Comparison of ENCODE assay signal across 12 cellular contexts in the genomic region with DNA sequence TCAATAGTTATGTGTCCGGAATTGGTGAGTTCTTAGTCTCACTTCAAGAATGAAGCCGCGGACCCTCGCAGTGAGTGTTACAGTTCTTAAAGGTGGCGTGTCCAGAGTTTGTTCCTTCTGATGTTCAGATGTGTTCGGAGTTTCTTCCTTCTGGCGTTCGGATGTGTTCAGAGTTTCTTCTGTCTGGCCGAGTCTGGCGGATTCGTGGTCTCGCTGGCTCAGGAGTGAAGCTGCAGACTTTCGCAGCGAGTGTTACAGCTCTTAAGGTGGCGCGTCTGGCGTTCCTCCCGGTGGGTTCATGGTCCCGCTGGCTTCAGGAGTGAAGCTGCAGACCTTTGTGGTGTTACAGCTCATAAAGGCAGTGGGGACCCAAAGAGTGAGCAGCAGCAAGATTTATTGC. TPM values are rescaled to one million over a fixed set of nuclear protein-coding genes. Genes with fewer than 3 reads are reported as not detected.
"Had no signal": no experiment of that assay in that cellular context is flagged by ENCODE, and none has a peak within 500 bp of the region (broad histone marks: within the 10 kb centered on the region; RNA-seq: fewer than 3 reads in every experiment).

No MANE protein-coding gene starts in this region.

RNA-seq across cellular contexts. Expression of a gene that starts 49.3 kb away (rescaled TPM):
- total RNA-seq: activated naive CD4-positive, alpha-beta T cell treated with anti-CD3 and anti-CD28 coated beads for 36 hours; activated naive CD4-positive, alpha-beta T cell treated with anti-CD3 and anti-CD28 coated beads, Interleukin-2, amount 50 U/mL, for 72 hours; activated naive CD8-positive, alpha-beta T cell treated with anti-CD3 and anti-CD28 coated beads for 36 hours; activated naive CD8-positive, alpha-beta T cell treated with anti-CD3 and anti-CD28 coated beads, Interleukin-2, amount 10 ng/mL, durations not matched to agents 7 days and 5 days; activated T-cell treated with anti-CD3 and anti-CD28 coated beads, Interleukin-2, amount 50 U/mL, for 4 hours; activated T-cell treated with anti-CD3 and anti-CD28 coated beads, Interleukin-2, amount 50 U/mL, for 72 hours; activated T-helper 1 cell treated with anti-CD3 and anti-CD28 coated beads, Interleukin-12 subunit alpha, Interleukin-12 subunit beta, Interleukin-2, Interleukin-4 antibody, amounts not matched to agents 30 ng/mL and 10 ng/mL and 1 ng/mL, durations not matched to agents 14 hours and 24 hours and 36 hours; activated T-helper 17 cell treated with anti-CD3 and anti-CD28 coated beads, Interleukin-2, amount 50 U/mL, for 72 hours; activated T-helper 2 cell treated with anti-CD3 and anti-CD28 coated beads, Interferon-gamma antibody, Interleukin-2, Interleukin-4, amounts not matched to agents 10 μg/mL and 5 μg/mL and 100 μg/mL, durations not matched to agents 14 hours and 24 hours and 36 hours; bronchial epithelial cell; chondrocyte had no signal
- polyA plus RNA-seq: aorta had no signal
